In genomic region chr7:112982441-112983063, GRCh38 we compare ENCODE assay signal across 14 cellular contexts.
DNase-seq lines count a peak whose midpoint lies in the region; ATAC-seq and TF ChIP-seq lines count a peak whose summit lies in the region.
"Had no signal": no experiment of that assay in that cellular context is flagged by ENCODE, and none has a peak within 500 bp of the region (broad histone marks: within the 10 kb centered on the region; RNA-seq: fewer than 3 reads in every experiment).

No MANE protein-coding gene starts in this region.

- H3K27ac Mint-ChIP-seq in mesothelial cell of epicardium: no peak overlapping the region
- H3K27ac Mint-ChIP-seq in CD8-positive, alpha-beta memory T cell: no peak overlapping the region

- no peak overlapping the region for H3K4me3 Mint-ChIP-seq in mesothelial cell of epicardium
- H3K4me3 Mint-ChIP-seq in CD8-positive, alpha-beta memory T cell: no peak overlapping the region

- no peaks in the 10 kb centered on the region for H3K9me3 Mint-ChIP-seq in mesothelial cell of epicardium
- H3K9me3 Mint-ChIP-seq in CD8-positive, alpha-beta memory T cell: no peaks in the 10 kb centered on the region

- no peak overlapping the region for H2AFZ ChIP-seq in osteoblast (ENCODE audit: low read length)
- H2AFZ ChIP-seq: parathyroid adenoma had no signal

- H3K4me3 ChIP-seq in osteoblast (ENCODE audit: insufficient read depth, low read length) (no peak overlapping the region), coronary artery (no peak overlapping the region)
- no peak overlapping the region for H3K4me3 ChIP-seq in CD8-positive, alpha-beta memory T cell (ENCODE audit: low read length)
- H3K4me3 ChIP-seq: SJSA1 had no signal

- ATAC-seq in GM19043 (IDR thresholded peaks at IDR 0.05; ENCODE audit: low read depth, unreplicated experiment) (peak; percentile 70), GM21786 (IDR thresholded peaks at IDR 0.05; ENCODE audit: unreplicated experiment) (peak; percentile 73), HG03159 (IDR thresholded peaks at IDR 0.05; ENCODE audit: unreplicated experiment) (peak; percentile 77)

- POLR2A ChIA-PET in CD8-positive, alpha-beta memory T cell (lab: Charles Lee): no interaction called here

- H4K20me1 ChIP-seq in osteoblast (ENCODE audit: insufficient read depth, low read length): no peaks in the 10 kb centered on the region

- no peaks in the 10 kb centered on the region for H3K4me1 Mint-ChIP-seq in mesothelial cell of epicardium
- no peaks in the 10 kb centered on the region for H3K4me1 Mint-ChIP-seq in CD8-positive, alpha-beta memory T cell

- peaks cover 33% of the 10 kb centered on the region for H3K4me1 ChIP-seq in osteoblast (ENCODE audit: insufficient read depth, low read length)
- no peaks in the 10 kb centered on the region for H3K4me1 ChIP-seq in CD8-positive, alpha-beta memory T cell (ENCODE audit: insufficient read depth, low read length)
- H3K4me1 ChIP-seq: parathyroid adenoma had no signal

- H3K9me3 ChIP-seq in osteoblast (ENCODE audit: low read depth, low read length): no peaks in the 10 kb centered on the region
- no peaks in the 10 kb centered on the region for H3K9me3 ChIP-seq in CD8-positive, alpha-beta memory T cell (ENCODE audit: low read length)
- H3K9me3 ChIP-seq: SJSA1 had no signal

- DNase-seq in osteoblast (ENCODE audit: insufficient read length, low spot score, missing footprints) (no peak), NCI-H187 (lab: John Stamatoyannopoulos, UW) (no peak), mesothelial cell of epicardium (ENCODE audit: low spot score in 2 of 2, unreplicated experiment in 2 of 2) (no peak), coronary artery (ENCODE audit: low spot score) (no peak)
- DNase-seq in CD8-positive, alpha-beta memory T cell: no peak
- DNase-seq: activated naive CD4-positive, alpha-beta T cell; DMS79; kidney glomerular epithelial cell; stimulated activated CD4-positive, alpha-beta T cell treated with anti-CD3 and anti-CD28 coated beads, Interleukin-4, amount 100 ng/mL, for 1 hour had no signal

- peak overlapping the region; percentile 25 for H3K4me2 ChIP-seq in osteoblast (ENCODE audit: insufficient read depth, low read length)

- H3K27me3 Mint-ChIP-seq in mesothelial cell of epicardium (ENCODE audit: low read depth): no peaks in the 10 kb centered on the region
- H3K27me3 Mint-ChIP-seq in CD8-positive, alpha-beta memory T cell: peaks cover 4 to 13% of the 10 kb centered on the region in 2 donors

- H3K27me3 ChIP-seq in osteoblast (ENCODE audit: insufficient read depth, low read length): no peaks in the 10 kb centered on the region
- no peaks in the 10 kb centered on the region for H3K27me3 ChIP-seq in CD8-positive, alpha-beta memory T cell (ENCODE audit: insufficient read depth, low read length, poor library complexity, severe bottlenecking)
- H3K27me3 ChIP-seq: SJSA1 had no signal

- TF ChIP-seq CTCF in osteoblast (IDR thresholded peaks at IDR 0.05; ENCODE audit: extremely low read depth, low read depth, low read length) (no peak), mesothelial cell of epicardium (IDR thresholded peaks at IDR 0.05; ENCODE audit: unreplicated experiment) (no peak), coronary artery (IDR thresholded peaks at IDR 0.05) (no peak)

- H3K36me3 ChIP-seq in osteoblast (ENCODE audit: insufficient read depth, low read length): no peaks in the 10 kb centered on the region
- H3K36me3 ChIP-seq in CD8-positive, alpha-beta memory T cell (ENCODE audit: insufficient read depth, low read length): no peaks in the 10 kb centered on the region
- H3K36me3 ChIP-seq: SJSA1 had no signal

- H3K36me3 Mint-ChIP-seq in mesothelial cell of epicardium: no peaks in the 10 kb centered on the region
- H3K36me3 Mint-ChIP-seq in CD8-positive, alpha-beta memory T cell: no peaks in the 10 kb centered on the region

- H3K79me2 ChIP-seq in osteoblast (ENCODE audit: insufficient read depth, low read length): no peaks in the 10 kb centered on the region
- H3K79me2 ChIP-seq: parathyroid adenoma had no signal

- CTCF ChIA-PET in CD8-positive, alpha-beta memory T cell (lab: Charles Lee): no interaction called here

- H3K27ac ChIP-seq in osteoblast (ENCODE audit: low read depth, low read length) (no peak overlapping the region), coronary artery (no peak overlapping the region)
- no peak overlapping the region for H3K27ac ChIP-seq in CD8-positive, alpha-beta memory T cell (ENCODE audit: low read depth, low read length)
- H3K27ac ChIP-seq: parathyroid adenoma, SJSA1 had no signal
